ENCODE assay signal across 28 cellular contexts in genomic region chr2:65826567-65826966, GRCh38.
"Had no signal": no experiment of that assay in that cellular context is flagged by ENCODE, and none has a peak within 500 bp of the region (broad histone marks: within the 10 kb centered on the region; RNA-seq: fewer than 3 reads in every experiment).

No MANE protein-coding gene starts in this region.

- H3K27me3 ChIP-seq: brain microvascular endothelial cell, colonic mucosa, gastroesophageal sphincter had no signal

- DNase-seq: activated B cell treated with CpG ODN at 0.5 μM for 24 hours; activated CD4-positive, alpha-beta T cell treated with anti-CD3 and anti-CD28 coated beads for 48 hours; activated CD4-positive, alpha-beta T cell treated with anti-CD3 and anti-CD28 coated beads, Interleukin-2, amount 50 U/mL, for 1 hour; activated CD4-positive, alpha-beta T cell treated with anti-CD3 and anti-CD28 coated beads, Interleukin-2, amount 50 U/mL, for 48 hours; activated CD8-positive, alpha-beta memory T cell treated with anti-CD3 and anti-CD28 coated beads for 24 hours; activated CD8-positive, alpha-beta T cell treated with anti-CD3 and anti-CD28 coated beads for 36 hours; activated effector memory CD4-positive, alpha-beta T cell treated with Interleukin-2 at 50 U/mL for 16 hours; activated gamma-delta T cell treated with Interleukin-2 at 50 U/mL for 16 hours; activated naive CD4-positive, alpha-beta T cell treated with anti-CD3 and anti-CD28 coated beads, Interleukin-2, amount 50 U/mL, for 16 hours; activated naive CD4-positive, alpha-beta T cell treated with Interleukin-2 at 50 U/mL for 16 hours; activated T-cell treated with anti-CD3 and anti-CD28 coated beads, Interleukin-2, amount 50 U/mL, for 4 hours; amniotic stem cell; anterior cingulate cortex; brain microvascular endothelial cell; central memory CD4-positive, alpha-beta T cell; cerebellar nuclear complex; colonic mucosa; effector CD8-positive, alpha-beta T cell; foreskin melanocyte; T-helper 1 cell; T-helper 17 cell; T1000; WERI-Rb-1 had no signal

- H3K4me3 ChIP-seq: colonic mucosa, gastroesophageal sphincter had no signal

- ATAC-seq: activated CD4-positive, CD25-positive, alpha-beta regulatory T cell treated with anti-CD3 and anti-CD28 coated beads, Interleukin-2, amount 50 U/mL, for 24 hours; activated CD8-positive, alpha-beta T cell treated with anti-CD3 and anti-CD28 coated beads for 36 hours; activated T-cell treated with anti-CD3 and anti-CD28 coated beads, Interleukin-2, amount 50 U/mL, for 4 hours; activated T-helper 17 cell treated with anti-CD3 and anti-CD28 coated beads, Interleukin-2, amount 50 U/mL, for 72 hours; esophagus mucosa; gastroesophageal sphincter; T-helper 17 cell had no signal

- H3K27ac ChIP-seq: brain microvascular endothelial cell, colonic mucosa, gastroesophageal sphincter, WERI-Rb-1 had no signal

- H3K36me3 ChIP-seq: brain microvascular endothelial cell, colonic mucosa, gastroesophageal sphincter, WERI-Rb-1 had no signal

- FAIRE-seq: astrocyte had no signal

- H3K9me3 ChIP-seq: colonic mucosa had no signal

- H3K4me1 ChIP-seq: colonic mucosa, gastroesophageal sphincter had no signal
